In the genomic region with DNA sequence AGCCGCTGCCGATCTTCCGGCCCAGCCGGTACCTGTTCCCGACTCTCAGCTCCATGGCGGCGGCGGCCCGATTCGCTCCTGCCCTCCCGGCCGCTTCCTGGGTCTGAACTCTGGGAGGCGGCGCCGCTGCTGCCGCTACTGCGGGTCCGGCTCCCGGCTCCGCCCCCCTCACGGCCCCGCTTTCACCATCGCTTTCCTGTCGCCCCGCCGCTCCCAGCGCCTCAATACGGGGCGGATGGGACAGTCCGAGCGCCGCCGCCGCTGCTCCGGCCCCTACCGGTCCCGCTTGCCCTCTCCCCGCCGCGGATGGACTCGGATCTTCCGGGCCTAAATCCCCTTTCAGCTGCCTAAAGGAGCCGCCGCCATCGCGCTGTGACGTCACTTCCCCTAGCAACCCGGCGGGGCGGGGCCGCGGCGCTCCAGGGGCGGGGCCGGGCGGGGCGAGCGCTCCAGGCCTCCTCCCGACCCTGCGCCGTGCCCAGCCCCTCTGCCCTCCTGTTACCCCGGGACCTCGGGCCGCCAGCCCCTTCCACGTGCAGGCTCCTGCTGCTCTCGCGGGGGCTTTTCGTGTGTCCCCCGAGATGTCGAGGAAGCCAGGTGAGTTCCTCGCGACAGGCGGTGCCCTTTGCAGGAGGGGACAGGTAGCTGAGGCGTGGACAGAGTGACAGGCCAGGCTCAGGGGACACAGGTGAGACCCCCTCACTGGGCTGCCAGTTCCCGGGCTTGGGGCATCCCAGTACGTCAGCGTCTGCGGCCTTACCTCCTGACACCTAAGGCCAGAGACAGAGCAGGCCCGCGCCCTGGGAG, we compare ENCODE assay signal across 1 cellular context.
A peak's percentile ranks its signal among the peaks of the same experiment; 100 is the strongest.
TF ChIP-seq lines count a peak whose summit lies in the region.

A gene (minus strand): TSS at position 374 of the 807 bp plus-strand sequence. CDS start 319 bp downstream, at position 55.

TF ChIP-seq in GM12878, 131 proteins besides CTCF, POLR2A, EP300 and RAD21 (continued from another document):
- TF ChIP-seq, protein P1, sequence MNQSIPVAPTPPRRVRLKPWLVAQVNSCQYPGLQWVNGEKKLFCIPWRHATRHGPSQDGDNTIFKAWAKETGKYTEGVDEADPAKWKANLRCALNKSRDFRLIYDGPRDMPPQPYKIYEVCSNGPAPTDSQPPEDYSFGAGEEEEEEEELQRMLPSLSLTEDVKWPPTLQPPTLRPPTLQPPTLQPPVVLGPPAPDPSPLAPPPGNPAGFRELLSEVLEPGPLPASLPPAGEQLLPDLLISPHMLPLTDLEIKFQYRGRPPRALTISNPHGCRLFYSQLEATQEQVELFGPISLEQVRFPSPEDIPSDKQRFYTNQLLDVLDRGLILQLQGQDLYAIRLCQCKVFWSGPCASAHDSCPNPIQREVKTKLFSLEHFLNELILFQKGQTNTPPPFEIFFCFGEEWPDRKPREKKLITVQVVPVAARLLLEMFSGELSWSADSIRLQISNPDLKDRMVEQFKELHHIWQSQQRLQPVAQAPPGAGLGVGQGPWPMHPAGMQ (IDR thresholded peaks at IDR 0.05; ENCODE audit: borderline replicate concordance) = no peak
- TF ChIP-seq SMAD1 (IDR thresholded peaks at IDR 0.05; ENCODE audit: low read depth, partially characterized antibody) (no peak), NRF1 (conservative IDR thresholded peaks at IDR 0.05; ENCODE audit: low read depth, low read length) (no peak), ZBED1 (IDR thresholded peaks at IDR 0.05; ENCODE audit: borderline replicate concordance) (no peak), ZSCAN29 (IDR thresholded peaks at IDR 0.05) (peak; percentile 95), NFIC (IDR thresholded peaks at IDR 0.05; ENCODE audit: low read depth, low read length) (no peak), SRF (IDR thresholded peaks at IDR 0.05; ENCODE audit: low read depth in 2 of 2, low read length in 2 of 2) (no peak), ZNF274 (IDR thresholded peaks at IDR 0.05; ENCODE audit: insufficient read depth, insufficient read length) (no peak), YBX1 (IDR thresholded peaks at IDR 0.05) (no peak), SMARCA5 (IDR thresholded peaks at IDR 0.05) (no peak), HDAC6 (IDR thresholded peaks at IDR 0.05; ENCODE audit: unreplicated experiment) (no peak), NFYA (IDR thresholded peaks at IDR 0.05; ENCODE audit: borderline replicate concordance, low read depth, low read length) (no peak), EZH2 (IDR thresholded peaks at IDR 0.05; ENCODE audit: borderline replicate concordance, control insufficient read depth, low read depth, low read length) (no peak), MYC (IDR thresholded peaks at IDR 0.05; ENCODE audit: insufficient read depth, insufficient read length, insufficient replicate concordance, low read length, severe bottlenecking) (peak; percentile 43), PAX5 (IDR thresholded peaks at IDR 0.05; ENCODE audit: borderline replicate concordance, low read depth, low read length) (no peak), ETV6 (conservative IDR thresholded peaks at IDR 0.05 in 1 of 2, IDR thresholded peaks at IDR 0.05 in 1 of 2; ENCODE audit: borderline replicate concordance in 1 of 2, low read depth in 1 of 2) (no peak)
- TF ChIP-seq, protein P2, sequence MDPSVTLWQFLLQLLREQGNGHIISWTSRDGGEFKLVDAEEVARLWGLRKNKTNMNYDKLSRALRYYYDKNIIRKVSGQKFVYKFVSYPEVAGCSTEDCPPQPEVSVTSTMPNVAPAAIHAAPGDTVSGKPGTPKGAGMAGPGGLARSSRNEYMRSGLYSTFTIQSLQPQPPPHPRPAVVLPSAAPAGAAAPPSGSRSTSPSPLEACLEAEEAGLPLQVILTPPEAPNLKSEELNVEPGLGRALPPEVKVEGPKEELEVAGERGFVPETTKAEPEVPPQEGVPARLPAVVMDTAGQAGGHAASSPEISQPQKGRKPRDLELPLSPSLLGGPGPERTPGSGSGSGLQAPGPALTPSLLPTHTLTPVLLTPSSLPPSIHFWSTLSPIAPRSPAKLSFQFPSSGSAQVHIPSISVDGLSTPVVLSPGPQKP (IDR thresholded peaks at IDR 0.05; ENCODE audit: low read depth, low read length) = peak; percentile 29; the same call in 1 of the 2 replicates
- TF ChIP-seq, protein P3, sequence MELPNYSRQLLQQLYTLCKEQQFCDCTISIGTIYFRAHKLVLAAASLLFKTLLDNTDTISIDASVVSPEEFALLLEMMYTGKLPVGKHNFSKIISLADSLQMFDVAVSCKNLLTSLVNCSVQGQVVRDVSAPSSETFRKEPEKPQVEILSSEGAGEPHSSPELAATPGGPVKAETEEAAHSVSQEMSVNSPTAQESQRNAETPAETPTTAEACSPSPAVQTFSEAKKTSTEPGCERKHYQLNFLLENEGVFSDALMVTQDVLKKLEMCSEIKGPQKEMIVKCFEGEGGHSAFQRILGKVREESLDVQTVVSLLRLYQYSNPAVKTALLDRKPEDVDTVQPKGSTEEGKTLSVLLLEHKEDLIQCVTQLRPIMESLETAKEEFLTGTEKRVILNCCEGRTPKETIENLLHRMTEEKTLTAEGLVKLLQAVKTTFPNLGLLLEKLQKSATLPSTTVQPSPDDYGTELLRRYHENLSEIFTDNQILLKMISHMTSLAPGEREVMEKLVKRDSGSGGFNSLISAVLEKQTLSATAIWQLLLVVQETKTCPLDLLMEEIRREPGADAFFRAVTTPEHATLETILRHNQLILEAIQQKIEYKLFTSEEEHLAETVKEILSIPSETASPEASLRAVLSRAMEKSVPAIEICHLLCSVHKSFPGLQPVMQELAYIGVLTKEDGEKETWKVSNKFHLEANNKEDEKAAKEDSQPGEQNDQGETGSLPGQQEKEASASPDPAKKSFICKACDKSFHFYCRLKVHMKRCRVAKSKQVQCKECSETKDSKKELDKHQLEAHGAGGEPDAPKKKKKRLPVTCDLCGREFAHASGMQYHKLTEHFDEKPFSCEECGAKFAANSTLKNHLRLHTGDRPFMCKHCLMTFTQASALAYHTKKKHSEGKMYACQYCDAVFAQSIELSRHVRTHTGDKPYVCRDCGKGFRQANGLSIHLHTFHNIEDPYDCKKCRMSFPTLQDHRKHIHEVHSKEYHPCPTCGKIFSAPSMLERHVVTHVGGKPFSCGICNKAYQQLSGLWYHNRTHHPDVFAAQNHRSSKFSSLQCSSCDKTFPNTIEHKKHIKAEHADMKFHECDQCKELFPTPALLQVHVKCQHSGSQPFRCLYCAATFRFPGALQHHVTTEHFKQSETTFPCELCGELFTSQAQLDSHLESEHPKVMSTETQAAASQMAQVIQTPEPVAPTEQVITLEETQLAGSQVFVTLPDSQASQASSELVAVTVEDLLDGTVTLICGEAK (IDR thresholded peaks at IDR 0.05; ENCODE audit: borderline replicate concordance) = peak; percentile 76; the same call in 1 of the 2 replicates
- TF ChIP-seq, protein P4, sequence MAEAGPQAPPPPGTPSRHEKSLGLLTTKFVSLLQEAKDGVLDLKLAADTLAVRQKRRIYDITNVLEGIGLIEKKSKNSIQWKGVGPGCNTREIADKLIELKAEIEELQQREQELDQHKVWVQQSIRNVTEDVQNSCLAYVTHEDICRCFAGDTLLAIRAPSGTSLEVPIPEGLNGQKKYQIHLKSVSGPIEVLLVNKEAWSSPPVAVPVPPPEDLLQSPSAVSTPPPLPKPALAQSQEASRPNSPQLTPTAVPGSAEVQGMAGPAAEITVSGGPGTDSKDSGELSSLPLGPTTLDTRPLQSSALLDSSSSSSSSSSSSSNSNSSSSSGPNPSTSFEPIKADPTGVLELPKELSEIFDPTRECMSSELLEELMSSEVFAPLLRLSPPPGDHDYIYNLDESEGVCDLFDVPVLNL (IDR thresholded peaks at IDR 0.05; ENCODE audit: low read depth, low read length) = no peak
